1 cellular context compared by ENCODE assay signal in genomic region chr2:191845876-191846786, GRCh38.
TF ChIP-seq lines count a peak whose summit lies in the region.

No MANE protein-coding gene starts in this region.

TF ChIP-seq in HepG2, 621 proteins besides CTCF, POLR2A, EP300 and RAD21 (continued from another document and continues in another):
- TF ChIP-seq FOXJ3 (CRISPR knock-in tag; IDR thresholded peaks at IDR 0.05; ENCODE audit: borderline replicate concordance) (no peak), SALL1 (CRISPR knock-in tag; IDR thresholded peaks at IDR 0.05) (peak; percentile 49), SP2 (CRISPR knock-in tag; IDR thresholded peaks at IDR 0.05) (no peak), ZFP41 (CRISPR knock-in tag; IDR thresholded peaks at IDR 0.05; ENCODE audit: borderline replicate concordance) (peak; percentile 81; the same call in 1 of the 2 replicates), HOXA5 (CRISPR knock-in tag; IDR thresholded peaks at IDR 0.05) (0 out of 2 replicates have a peak, but pooled peaks have one; percentile 22), RBM39 (IDR thresholded peaks at IDR 0.05; ENCODE audit: low read depth, low read length, poor library complexity, severe bottlenecking) (peak; percentile 70), UBTF (CRISPR knock-in tag; IDR thresholded peaks at IDR 0.05) (peak; percentile 90), SRF (IDR thresholded peaks at IDR 0.05; ENCODE audit: low read depth, low read length) (no peak), ZHX1 (CRISPR knock-in tag; IDR thresholded peaks at IDR 0.05; ENCODE audit: low read depth) (peak; percentile 76; the same call in 1 of the 2 replicates), ZNF784 (CRISPR knock-in tag; IDR thresholded peaks at IDR 0.05; ENCODE audit: borderline replicate concordance) (no peak), NR2C2 (CRISPR knock-in tag; IDR thresholded peaks at IDR 0.05; ENCODE audit: borderline replicate concordance) (no peak), LCORL (IDR thresholded peaks at IDR 0.05) (no peak), LCORL (CRISPR knock-in tag; IDR thresholded peaks at IDR 0.05) (no peak; the same call in 1 of the 2 replicates), ZNF44 (CRISPR knock-in tag; IDR thresholded peaks at IDR 0.05) (no peak), JUND (CRISPR knock-in tag; IDR thresholded peaks at IDR 0.05) (no peak), ZNF703 (CRISPR knock-in tag; IDR thresholded peaks at IDR 0.05; ENCODE audit: borderline replicate concordance) (no peak), ZNF589 (CRISPR knock-in tag; conservative IDR thresholded peaks at IDR 0.05) (no peak), CBX1 (IDR thresholded peaks at IDR 0.05; ENCODE audit: low read depth) (no peak), ZNF546 (CRISPR knock-in tag; conservative IDR thresholded peaks at IDR 0.05) (no peak), MAFK (conservative IDR thresholded peaks at IDR 0.05 in 1 of 2, IDR thresholded peaks at IDR 0.05 in 1 of 2; ENCODE audit: low read length in 2 of 2) (no peak), MYNN (CRISPR knock-in tag; IDR thresholded peaks at IDR 0.05; ENCODE audit: low read depth) (no peak), MBNL3 (CRISPR knock-in tag; conservative IDR thresholded peaks at IDR 0.05) (0 out of 2 replicates have a peak, but pooled peaks have one; percentile 38), FLYWCH1 (CRISPR knock-in tag; IDR thresholded peaks at IDR 0.05) (no peak), PHF20 (CRISPR knock-in tag; IDR thresholded peaks at IDR 0.05) (0 out of 2 replicates have a peak, but pooled peaks have one; percentile 28), KLF11 (CRISPR knock-in tag; IDR thresholded peaks at IDR 0.05) (no peak), KDM6A (CRISPR knock-in tag; IDR thresholded peaks at IDR 0.05; ENCODE audit: low read depth) (no peak), ZNF768 (CRISPR knock-in tag; IDR thresholded peaks at IDR 0.05) (no peak), ZNF256 (CRISPR knock-in tag; conservative IDR thresholded peaks at IDR 0.05) (no peak), FOSL2 (CRISPR knock-in tag; IDR thresholded peaks at IDR 0.05) (peak; percentile 31; the same call in 1 of the 2 replicates), ZBTB14 (CRISPR knock-in tag; IDR thresholded peaks at IDR 0.05) (no peak), KIAA2018 (CRISPR knock-in tag; IDR thresholded peaks at IDR 0.05; ENCODE audit: borderline replicate concordance) (no peak), ZNF616 (CRISPR knock-in tag; IDR thresholded peaks at IDR 0.05; ENCODE audit: low read depth) (0 out of 2 replicates have a peak, but pooled peaks have one; percentile 42), ZFX (CRISPR knock-in tag; IDR thresholded peaks at IDR 0.05; ENCODE audit: low read depth) (no peak), PRPF4 (IDR thresholded peaks at IDR 0.05; ENCODE audit: low read depth, low read length, poor library complexity, severe bottlenecking) (no peak), ZNF138 (CRISPR knock-in tag; IDR thresholded peaks at IDR 0.05; ENCODE audit: low read depth) (0 out of 2 replicates have a peak, but pooled peaks have one; percentile 77), GMEB2 (CRISPR knock-in tag; IDR thresholded peaks at IDR 0.05; ENCODE audit: low read depth) (no peak), ADNP (CRISPR knock-in tag; IDR thresholded peaks at IDR 0.05) (no peak), GATAD2A (CRISPR knock-in tag; IDR thresholded peaks at IDR 0.05) (no peak; the same call in 1 of the 2 replicates), ISX (CRISPR knock-in tag; conservative IDR thresholded peaks at IDR 0.05) (no peak), ZNF446 (CRISPR knock-in tag; IDR thresholded peaks at IDR 0.05) (no peak), SNRNP70 (IDR thresholded peaks at IDR 0.05; ENCODE audit: low read depth, low read length) (no peak), NPAS2 (CRISPR knock-in tag; IDR thresholded peaks at IDR 0.05; ENCODE audit: borderline replicate concordance) (no peak), KLF13 (CRISPR knock-in tag; IDR thresholded peaks at IDR 0.05) (peak; percentile 92; the same call in 1 of the 2 replicates), XRCC5 (optimal IDR thresholded peaks at IDR 0.05; ENCODE audit: low read length) (peak; percentile 37), TEAD3 (CRISPR knock-in tag; optimal IDR thresholded peaks at IDR 0.05; ENCODE audit: borderline replicate concordance) (no peak), ZSCAN21 (CRISPR knock-in tag; IDR thresholded peaks at IDR 0.05; ENCODE audit: borderline replicate concordance) (no peak), RXRA (CRISPR knock-in tag; IDR thresholded peaks at IDR 0.05) (peak; percentile 45; the same call in 1 of the 2 replicates), SAP130 (CRISPR knock-in tag; IDR thresholded peaks at IDR 0.05; ENCODE audit: low read depth) (peak; percentile 33; the same call in 1 of the 2 replicates), ZNF143 (CRISPR knock-in tag; IDR thresholded peaks at IDR 0.05) (no peak), JDP2 (CRISPR knock-in tag; IDR thresholded peaks at IDR 0.05; ENCODE audit: borderline replicate concordance) (no peak; the same call in 1 of the 2 replicates), NFYB (CRISPR knock-in tag; IDR thresholded peaks at IDR 0.05) (no peak), ZFP36L2 (CRISPR knock-in tag; IDR thresholded peaks at IDR 0.05) (no peak), ZNF619 (CRISPR knock-in tag; IDR thresholded peaks at IDR 0.05) (no peak), ZNF547 (CRISPR knock-in tag; IDR thresholded peaks at IDR 0.05) (no peak), MED8 (CRISPR knock-in tag; IDR thresholded peaks at IDR 0.05; ENCODE audit: insufficient replicate concordance) (no peak), CCDC6 (CRISPR knock-in tag; IDR thresholded peaks at IDR 0.05) (no peak), NFATC3 (CRISPR knock-in tag; IDR thresholded peaks at IDR 0.05) (no peak), RELA (CRISPR knock-in tag; IDR thresholded peaks at IDR 0.05) (no peak), ZNF766 (CRISPR knock-in tag; IDR thresholded peaks at IDR 0.05; ENCODE audit: borderline replicate concordance) (no peak), SNAI1 (CRISPR knock-in tag; IDR thresholded peaks at IDR 0.05; ENCODE audit: borderline replicate concordance) (no peak), JUN (CRISPR knock-in tag; IDR thresholded peaks at IDR 0.05) (no peak), TARDBP (CRISPR knock-in tag; IDR thresholded peaks at IDR 0.05) (no peak), MED13 (CRISPR knock-in tag; IDR thresholded peaks at IDR 0.05) (no peak)
